10 cellular contexts compared by ENCODE assay signal in genomic region chr11:88414981-88415391, GRCh38.
DNase-seq lines count a peak whose midpoint lies in the region; ATAC-seq and TF ChIP-seq lines count a peak whose summit lies in the region.
"Had no signal": no experiment of that assay in that cellular context is flagged by ENCODE, and none has a peak within 500 bp of the region (broad histone marks: within the 10 kb centered on the region; RNA-seq: fewer than 3 reads in every experiment).

No MANE protein-coding gene starts in this region.

- no peaks in the 10 kb centered on the region for H3K27me3 Mint-ChIP-seq in activated naive CD8-positive, alpha-beta T cell treated with anti-CD3 and anti-CD28 coated beads, Interleukin-2, amount 50 U/mL, for 24 hours
- H3K27me3 Mint-ChIP-seq in stimulated activated naive CD8-positive, alpha-beta T cell treated with anti-CD3 and anti-CD28 coated beads, Interleukin-15, Interleukin-2, amounts not matched to agents 100 ng/mL and 50 ng/mL, for 24 hours = no peaks in the 10 kb centered on the region

- DNase-seq in activated gamma-delta T cell treated with Interleukin-2 at 50 U/mL for 16 hours (peak; percentile 17), activated gamma-delta T cell (lab: John Stamatoyannopoulos, UW) (no peak), Kasumi-1 (lab: John Stamatoyannopoulos, UW) (peak; percentile 33 to 43), foreskin fibroblast (no peak)
- no peak for DNase-seq in activated naive CD8-positive, alpha-beta T cell treated with anti-CD3 and anti-CD28 coated beads, Interleukin-2, amount 50 U/mL, for 24 hours
- DNase-seq in stimulated activated naive CD4-positive, alpha-beta T cell treated with Interleukin-2 at 50 U/mL for 16 hours (lab: John Stamatoyannopoulos, UW) = no peak
- DNase-seq in stimulated activated CD4-positive, alpha-beta T cell treated with anti-CD3 and anti-CD28 coated beads, Interleukin-1b, Interleukin-23, amount 100 ng/mL, for 48 hours = no peak

- H3K9me3 Mint-ChIP-seq in activated naive CD8-positive, alpha-beta T cell treated with anti-CD3 and anti-CD28 coated beads, Interleukin-2, amount 50 U/mL, for 24 hours = no peaks in the 10 kb centered on the region
- H3K9me3 Mint-ChIP-seq in stimulated activated naive CD8-positive, alpha-beta T cell treated with anti-CD3 and anti-CD28 coated beads, Interleukin-15, Interleukin-2, amounts not matched to agents 100 ng/mL and 50 ng/mL, for 24 hours = no peaks in the 10 kb centered on the region

- no peaks in the 10 kb centered on the region for H3K36me3 Mint-ChIP-seq in activated naive CD8-positive, alpha-beta T cell treated with anti-CD3 and anti-CD28 coated beads, Interleukin-2, amount 50 U/mL, for 24 hours (ENCODE audit: low read depth)
- no peaks in the 10 kb centered on the region for H3K36me3 Mint-ChIP-seq in stimulated activated naive CD8-positive, alpha-beta T cell treated with anti-CD3 and anti-CD28 coated beads, Interleukin-15, Interleukin-2, amounts not matched to agents 100 ng/mL and 50 ng/mL, for 24 hours (ENCODE audit: low read depth)

- H3K4me3 Mint-ChIP-seq in activated naive CD8-positive, alpha-beta T cell treated with anti-CD3 and anti-CD28 coated beads, Interleukin-2, amount 50 U/mL, for 24 hours = peak overlapping the region; percentile 38
- H3K4me3 Mint-ChIP-seq in stimulated activated naive CD8-positive, alpha-beta T cell treated with anti-CD3 and anti-CD28 coated beads, Interleukin-15, Interleukin-2, amounts not matched to agents 100 ng/mL and 50 ng/mL, for 24 hours = peak overlapping the region; percentile 60

- TF ChIP-seq CTCF in foreskin fibroblast (IDR thresholded peaks at IDR 0.05; ENCODE audit: low read depth, low read length) = no peak

- peaks cover 30% of the 10 kb centered on the region for H3K4me1 Mint-ChIP-seq in activated naive CD8-positive, alpha-beta T cell treated with anti-CD3 and anti-CD28 coated beads, Interleukin-2, amount 50 U/mL, for 24 hours
- H3K4me1 Mint-ChIP-seq in stimulated activated naive CD8-positive, alpha-beta T cell treated with anti-CD3 and anti-CD28 coated beads, Interleukin-15, Interleukin-2, amounts not matched to agents 100 ng/mL and 50 ng/mL, for 24 hours (ENCODE audit: low read depth) = peaks cover 31% of the 10 kb centered on the region

- H3K27ac Mint-ChIP-seq in activated naive CD8-positive, alpha-beta T cell treated with anti-CD3 and anti-CD28 coated beads, Interleukin-2, amount 50 U/mL, for 24 hours = peak overlapping the region; percentile 28
- peak overlapping the region; percentile 78 for H3K27ac Mint-ChIP-seq in stimulated activated naive CD8-positive, alpha-beta T cell treated with anti-CD3 and anti-CD28 coated beads, Interleukin-15, Interleukin-2, amounts not matched to agents 100 ng/mL and 50 ng/mL, for 24 hours

- ATAC-seq in activated naive CD8-positive, alpha-beta T cell treated with anti-CD3 and anti-CD28 coated beads, Interleukin-2, amount 50 U/mL, for 24 hours = peak; percentile 83

- no peak overlapping the region for H3K4me3 ChIP-seq in foreskin fibroblast (ENCODE audit: low read depth in 1 of 2, low read length in 2 of 2)
- H3K4me3 ChIP-seq: GM23248, tibial artery had no signal

Comparison
In these comparisons a context has a peak if more than half of its experiments do, and no peak if none do; other contexts are left out.
1. DNase-seq: peak in activated gamma-delta T cell treated with Interleukin-2 at 50 U/mL for 16 hours (single experiment) and Kasumi-1 (2 of 2); none in activated gamma-delta T cell (single experiment), activated naive CD8-positive, alpha-beta T cell treated with anti-CD3 and anti-CD28 coated beads, Interleukin-2, amount 50 U/mL, for 24 hours (single experiment), stimulated activated naive CD4-positive, alpha-beta T cell treated with Interleukin-2 at 50 U/mL for 16 hours (single experiment), stimulated activated CD4-positive, alpha-beta T cell treated with anti-CD3 and anti-CD28 coated beads, Interleukin-1b, Interleukin-23, amount 100 ng/mL, for 48 hours (single experiment) and foreskin fibroblast (0 of 2).